9 cellular contexts compared by ENCODE assay signal in the genomic region with DNA sequence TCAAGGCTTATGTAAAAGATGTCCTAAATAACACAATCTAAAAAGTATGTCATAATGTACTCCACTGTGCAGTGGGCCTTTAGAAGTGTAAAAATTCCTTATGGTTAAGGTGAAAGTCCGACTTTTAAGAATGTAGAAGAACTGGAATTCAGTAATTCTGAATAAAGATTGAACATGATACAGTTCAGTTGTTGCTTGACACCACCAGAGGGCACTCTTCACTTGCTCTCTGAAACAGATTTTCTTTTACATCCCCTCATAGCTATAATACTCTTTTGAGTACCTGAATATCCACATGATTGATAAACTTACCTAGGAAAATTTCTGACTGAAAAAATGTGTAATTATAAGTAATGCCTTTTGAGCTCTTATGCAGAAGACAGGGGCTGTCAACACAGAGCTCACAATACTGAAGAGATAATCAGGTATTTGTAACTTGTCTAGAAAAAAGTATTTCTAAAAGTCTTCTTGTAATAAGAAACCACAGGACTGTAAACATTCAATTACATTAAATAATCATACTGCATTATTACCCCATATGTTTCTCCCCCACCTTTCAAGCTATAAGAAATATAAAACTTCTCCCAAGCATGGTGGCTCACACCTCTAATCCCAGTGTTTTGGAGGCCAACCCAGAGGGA.
A peak's percentile ranks its signal among the peaks of the same experiment; 100 is the strongest.
DNase-seq lines count a peak whose midpoint lies in the region; ATAC-seq and TF ChIP-seq lines count a peak whose summit lies in the region.
"Had no signal": no experiment of that assay in that cellular context is flagged by ENCODE, and none has a peak within 500 bp of the region (broad histone marks: within the 10 kb centered on the region; RNA-seq: fewer than 3 reads in every experiment).

No MANE protein-coding gene starts in this region.

- H3K9me3 ChIP-seq in ascending aorta, result no peaks in the 10 kb centered on the region

- no peak overlapping the region for H3K4me3 ChIP-seq in ascending aorta
- H3K4me3 ChIP-seq: skin epidermis had no signal

- no peaks in the 10 kb centered on the region for H3K36me3 ChIP-seq in ascending aorta

- ATAC-seq in HG03280 (IDR thresholded peaks at IDR 0.05; ENCODE audit: unreplicated experiment) (peak; percentile 64), HG03521 (IDR thresholded peaks at IDR 0.05; ENCODE audit: unreplicated experiment) (no peak)

- peaks cover 0 to 5% of the 10 kb centered on the region in 2 donors for H3K4me1 ChIP-seq in ascending aorta

- intact Hi-C loops in ascending aorta (cut with DNase I), result loop anchor here (2.0 kb wide), 2 partner anchors 315 to 339 kb away; a partner anchor contains a TSS

- DNase-seq in NCI-H345 treated with DMSO at 0.1 percent for 48 hours (lab: John Stamatoyannopoulos, UW; ENCODE audit: unreplicated experiment) (peak; percentile 74), ascending aorta (ENCODE audit: low spot score in 2 of 2) (no peak), iPS-NIHi11 (ENCODE audit: low spot score) (peak; percentile 42)
- DNase-seq in stimulated activated naive CD4-positive, alpha-beta T cell treated with Interleukin-2 at 50 U/mL for 16 hours (lab: John Stamatoyannopoulos, UW), result peak; percentile 4

- H3K27me3 ChIP-seq in ascending aorta, result no peaks in the 10 kb centered on the region

- TF ChIP-seq CTCF in C4-2B (conservative IDR thresholded peaks at IDR 0.05) (peak; percentile 85), GM12874 (IDR thresholded peaks at IDR 0.05; ENCODE audit: insufficient read depth, low read depth, low read length) (peak; percentile 63), ascending aorta (IDR thresholded peaks at IDR 0.05) (peak; percentile 47 to 83 (median 68))

- H3K27ac ChIP-seq in C4-2B (no peak overlapping the region), ascending aorta (no peak overlapping the region)
- H3K27ac ChIP-seq: skin epidermis had no signal

Comparison
In these comparisons a context has a peak if more than half of its experiments do, and no peak if none do; other contexts are left out.
1. DNase-seq: peak in NCI-H345 treated with DMSO at 0.1 percent for 48 hours (single experiment), iPS-NIHi11 (single experiment) and stimulated activated naive CD4-positive, alpha-beta T cell treated with Interleukin-2 at 50 U/mL for 16 hours (single experiment); none in ascending aorta (0 of 2).
2. Peak in every context shown above with its lines, with median percentiles within 50 percentile points of each other: CTCF ChIP-seq.